Comparison of ENCODE assay signal across 1 cellular context in the genomic region with DNA sequence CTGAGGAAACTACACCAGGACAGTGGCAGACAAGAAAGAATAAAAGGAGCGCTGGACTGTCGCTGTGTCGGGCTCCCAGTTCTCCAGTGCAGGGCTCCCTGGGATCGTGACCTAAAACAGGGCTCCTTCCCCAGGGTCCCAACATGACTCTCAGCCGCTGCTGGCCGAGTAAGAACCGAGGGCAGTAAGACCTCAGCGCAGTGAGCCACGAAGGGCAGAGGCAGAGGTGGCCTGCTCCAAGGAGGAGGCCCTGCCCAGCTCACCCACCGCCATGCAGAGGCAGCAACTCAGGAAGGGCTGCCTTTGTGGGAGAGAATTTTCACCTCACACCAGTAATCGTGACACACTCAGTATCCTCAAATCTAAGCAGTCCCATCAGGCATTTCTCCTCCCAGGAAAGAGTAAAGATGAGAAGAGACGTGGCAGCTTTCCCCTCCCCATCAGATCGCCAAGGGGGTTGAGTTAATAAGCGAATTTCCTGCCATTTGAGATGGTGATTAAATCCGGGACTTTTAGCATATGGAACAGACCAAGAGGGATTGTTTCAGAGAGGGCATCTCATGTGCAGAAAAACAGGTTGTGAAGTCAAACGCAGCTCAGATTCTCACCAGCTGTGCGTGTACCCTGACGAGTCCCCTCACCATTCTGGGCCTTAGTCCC.
TF ChIP-seq lines count a peak whose summit lies in the region.

No MANE protein-coding gene starts in this region.

TF ChIP-seq in H1, 55 proteins besides CTCF, POLR2A, EP300 and RAD21:
- TF ChIP-seq HDAC6 (IDR thresholded peaks at IDR 0.05; ENCODE audit: low read depth, low read length) (no peak), FOSL1 (IDR thresholded peaks at IDR 0.05; ENCODE audit: insufficient read depth, low read depth, low read length) (no peak), EGR1 (IDR thresholded peaks at IDR 0.05; ENCODE audit: borderline replicate concordance, low read depth, low read length) (no peak), KDM5A (IDR thresholded peaks at IDR 0.05; ENCODE audit: low read length) (no peak), RNF2 (IDR thresholded peaks at IDR 0.05; ENCODE audit: borderline replicate concordance, low read depth, low read length, missing control alignments, poor library complexity, severe bottlenecking) (no peak), CHD2 (IDR thresholded peaks at IDR 0.05; ENCODE audit: low read length) (no peak), SP4 (IDR thresholded peaks at IDR 0.05; ENCODE audit: low read length) (no peak), RXRA (IDR thresholded peaks at IDR 0.05; ENCODE audit: insufficient read depth, low read depth, low read length) (no peak), BCL11A (IDR thresholded peaks at IDR 0.05; ENCODE audit: low read depth in 2 of 2, low read length in 2 of 2) (no peak), TBP (IDR thresholded peaks at IDR 0.05; ENCODE audit: low read depth, low read length) (no peak), RFX5 (IDR thresholded peaks at IDR 0.05; ENCODE audit: borderline replicate concordance, low read depth, low read length) (no peak), SRF (IDR thresholded peaks at IDR 0.05; ENCODE audit: low read depth, low read length) (no peak), YY1 (IDR thresholded peaks at IDR 0.05; ENCODE audit: low read depth, low read length) (no peak), SP2 (IDR thresholded peaks at IDR 0.05; ENCODE audit: low read length) (no peak), JUND (IDR thresholded peaks at IDR 0.05; ENCODE audit: low read length) (no peak), CBX8 (IDR thresholded peaks at IDR 0.05; ENCODE audit: borderline replicate concordance, low read depth, low read length) (no peak), KDM4A (IDR thresholded peaks at IDR 0.05; ENCODE audit: low read depth, low read length, severe bottlenecking) (no peak), JUN (IDR thresholded peaks at IDR 0.05; ENCODE audit: low read depth, low read length) (no peak), TEAD4 (IDR thresholded peaks at IDR 0.05; ENCODE audit: low read depth, low read length) (no peak)
